Comparison of ENCODE assay signal across 1 cellular context in genomic region chr1:153261793-153262371, GRCh38.
A peak's percentile ranks its signal among the peaks of the same experiment; 100 is the strongest.
TF ChIP-seq lines count a peak whose summit lies in the region.

No MANE protein-coding gene starts in this region.

TF ChIP-seq in HepG2, 621 proteins besides CTCF, POLR2A, EP300 and RAD21:
- TF ChIP-seq EHMT2 (IDR thresholded peaks at IDR 0.05; ENCODE audit: borderline replicate concordance, low read depth, low read length) (no peak), ATF7 (IDR thresholded peaks at IDR 0.05) (peak; percentile 20; the same call in 1 of the 2 replicates), ATF7 (CRISPR knock-in tag; IDR thresholded peaks at IDR 0.05) (no peak), CENPX (CRISPR knock-in tag; IDR thresholded peaks at IDR 0.05) (no peak)
- TF ChIP-seq, protein P1, sequence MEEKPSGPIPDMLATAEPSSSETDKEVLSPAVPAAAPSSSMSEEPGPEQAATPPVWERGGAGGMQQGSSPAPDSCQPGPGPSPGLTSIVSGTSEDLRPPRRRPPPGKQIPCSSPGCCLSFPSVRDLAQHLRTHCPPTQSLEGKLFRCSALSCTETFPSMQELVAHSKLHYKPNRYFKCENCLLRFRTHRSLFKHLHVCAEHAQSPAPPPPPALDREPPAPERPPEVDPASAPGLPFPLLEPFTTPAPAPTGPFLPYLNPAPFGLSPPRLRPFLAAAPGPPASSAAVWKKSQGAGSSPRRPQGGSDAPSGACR (CRISPR knock-in tag; IDR thresholded peaks at IDR 0.05), result no peak
